29 cellular contexts compared by ENCODE assay signal in the genomic region with DNA sequence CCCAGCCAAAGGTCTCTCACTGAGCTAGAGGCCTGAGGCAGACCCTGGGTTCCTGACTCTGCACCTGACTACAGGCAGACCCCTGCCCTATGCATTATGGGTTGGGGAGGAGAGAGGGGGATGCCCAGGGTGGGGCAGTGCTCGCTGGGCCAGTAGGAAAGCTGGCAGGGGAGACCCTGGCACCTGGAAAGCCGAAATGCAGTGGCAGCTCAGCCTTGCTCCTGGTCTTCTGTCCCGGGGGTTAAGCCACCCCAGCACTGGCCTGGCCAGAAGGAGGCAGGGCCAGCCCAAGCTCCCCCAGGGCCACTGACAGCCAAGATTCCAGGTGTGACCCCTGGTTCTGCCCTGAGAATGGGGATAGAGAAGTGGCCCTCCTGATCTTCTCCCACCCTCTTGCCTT. TPM values are rescaled to one million over a fixed set of nuclear protein-coding genes. Genes with fewer than 3 reads are reported as not detected.
DNase-seq lines count a peak whose midpoint lies in the region; ATAC-seq, FAIRE-seq and TF ChIP-seq lines count a peak whose summit lies in the region.
"Had no signal": no experiment of that assay in that cellular context is flagged by ENCODE, and none has a peak within 500 bp of the region (broad histone marks: within the 10 kb centered on the region; RNA-seq: fewer than 3 reads in every experiment).

No MANE protein-coding gene starts in this region.

- no peaks in the 10 kb centered on the region for H3K9me2 ChIP-seq in Loucy (replicated peaks; ENCODE audit: low read depth, low read length)

- H3K27me3 ChIP-seq in CD4-positive, alpha-beta memory T cell (ENCODE audit: insufficient read depth, low read length), result no peaks in the 10 kb centered on the region
- H3K27me3 ChIP-seq in Loucy (ENCODE audit: insufficient read depth, low read length, poor library complexity, severe bottlenecking), result no peaks in the 10 kb centered on the region
- H3K27me3 ChIP-seq: brain microvascular endothelial cell, heart right ventricle had no signal

- H3K4me1 ChIP-seq in CD4-positive, alpha-beta memory T cell (ENCODE audit: insufficient read depth, low read length), result peaks cover 71% of the 10 kb centered on the region
- H3K4me1 ChIP-seq in Loucy (ENCODE audit: insufficient read depth, low read length, poor library complexity, severe bottlenecking) (peaks cover 46% of the 10 kb centered on the region), kidney (ENCODE audit: control insufficient read depth in 1 of 2, insufficient read depth in 1 of 2, low read depth in 1 of 2, low read length in 2 of 2) (peaks cover 2 to 23% of the 10 kb centered on the region in 2 donors)
- H3K4me1 ChIP-seq: prostate gland had no signal

- H3K9ac ChIP-seq in Loucy (ENCODE audit: low read depth, low read length, poor library complexity, severe bottlenecking) (no peak overlapping the region), kidney (ENCODE audit: low read length in 2 of 2) (no peak overlapping the region)

- H3K36me3 Mint-ChIP-seq in CD4-positive, alpha-beta memory T cell, result peaks cover 0 to 5% of the 10 kb centered on the region in 2 donors
- peaks cover 8% of the 10 kb centered on the region for H3K36me3 Mint-ChIP-seq in stimulated activated memory B cell treated with anti-CD40 and anti-IgM and Interleukin-4, amounts not matched to agents 10 μg/mL and 1 μg/mL and 100 μg/mL, for 72 hours
- no peaks in the 10 kb centered on the region for H3K36me3 Mint-ChIP-seq in activated CD4-positive, alpha-beta T cell treated with anti-CD3 and anti-CD28 coated beads for 36 hours (ENCODE audit: low read depth)
- H3K36me3 Mint-ChIP-seq: type B pancreatic cell had no signal

- peaks cover 24% of the 10 kb centered on the region for H4K20me1 ChIP-seq in Loucy (ENCODE audit: insufficient read depth, low read length, poor library complexity, severe bottlenecking)

- TF ChIP-seq CTCF in Loucy (conservative IDR thresholded peaks at IDR 0.05; ENCODE audit: low read length) (no peak), kidney (IDR thresholded peaks at IDR 0.05; ENCODE audit: borderline replicate concordance, extremely low read depth, insufficient read depth) (no peak)

- intact Hi-C loops in CD4-positive, alpha-beta memory T cell (cut with micrococcal nuclease), result no loop called here
- intact Hi-C loops in kidney (cut with DNase I), result no loop called here
- intact Hi-C loops in activated CD4-positive, alpha-beta T cell treated with anti-CD3 and anti-CD28 coated beads for 36 hours (cut with DNase I, micrococcal nuclease), result no loop called here

- H3K27me3 Mint-ChIP-seq in CD4-positive, alpha-beta memory T cell, result no peaks in the 10 kb centered on the region
- no peaks in the 10 kb centered on the region for H3K27me3 Mint-ChIP-seq in stimulated activated memory B cell treated with anti-CD40 and anti-IgM and Interleukin-4, amounts not matched to agents 10 μg/mL and 1 μg/mL and 100 μg/mL, for 72 hours
- H3K27me3 Mint-ChIP-seq in activated CD4-positive, alpha-beta T cell treated with anti-CD3 and anti-CD28 coated beads for 36 hours, result no peaks in the 10 kb centered on the region
- H3K27me3 Mint-ChIP-seq: activated CD4-positive, alpha-beta T cell treated with anti-CD3 and anti-CD28 coated beads, Interleukin-2, amount 10 ng/mL, durations not matched to agents 7 days and 5 days; type B pancreatic cell had no signal

- POLR2A ChIA-PET in CD4-positive, alpha-beta memory T cell (lab: Charles Lee; ENCODE audit: partially characterized antibody), result interaction anchor here (1.7 kb wide), 1 partner anchor 47 kb away, joined by 4 read pairs; a partner anchor contains a TSS
- POLR2A ChIA-PET in activated CD4-positive, alpha-beta T cell treated with anti-CD3 and anti-CD28 coated beads for 36 hours (lab: Charles Lee), result no interaction called here

- H3K4me2 ChIP-seq in Loucy (ENCODE audit: low read depth, low read length, poor library complexity, severe bottlenecking), result peak overlapping the region; percentile 35
- H3K4me2 ChIP-seq: GM23338, PC-9 had no signal

- H3K79me2 ChIP-seq in Loucy (ENCODE audit: insufficient read depth, low read length), result peaks cover 60% of the 10 kb centered on the region

- no peak overlapping the region for H3K4me3 Mint-ChIP-seq in CD4-positive, alpha-beta memory T cell
- H3K4me3 Mint-ChIP-seq in stimulated activated memory B cell treated with anti-CD40 and anti-IgM and Interleukin-4, amounts not matched to agents 10 μg/mL and 1 μg/mL and 100 μg/mL, for 72 hours, result no peak overlapping the region
- no peak overlapping the region for H3K4me3 Mint-ChIP-seq in activated CD4-positive, alpha-beta T cell treated with anti-CD3 and anti-CD28 coated beads for 36 hours
- H3K4me3 Mint-ChIP-seq: activated CD4-positive, alpha-beta T cell treated with anti-CD3 and anti-CD28 coated beads, Interleukin-2, amount 10 ng/mL, durations not matched to agents 7 days and 5 days; activated T-cell treated with anti-CD3 and anti-CD28 coated beads, Interleukin-2, amount 50 U/mL, for 4 hours; GM23338; type B pancreatic cell had no signal

- FAIRE-seq in kidney (lab: Jason Lieb, UNC), result no peak

- no peak overlapping the region for H3K27ac ChIP-seq in CD4-positive, alpha-beta memory T cell (ENCODE audit: low read depth, low read length)
- H3K27ac ChIP-seq in kidney (ENCODE audit: low read depth in 2 of 2, low read length in 2 of 2), result no peak overlapping the region
- H3K27ac ChIP-seq: brain microvascular endothelial cell, heart right ventricle, PC-9, prostate gland, VCaP had no signal

- peak overlapping the region in 4 of 7 donors; percentile 31 to 81 (median 52) for H3K27ac Mint-ChIP-seq in CD4-positive, alpha-beta memory T cell
- peak overlapping the region; percentile 73 for H3K27ac Mint-ChIP-seq in stimulated activated memory B cell treated with anti-CD40 and anti-IgM and Interleukin-4, amounts not matched to agents 10 μg/mL and 1 μg/mL and 100 μg/mL, for 72 hours
- no peak overlapping the region for H3K27ac Mint-ChIP-seq in activated CD4-positive, alpha-beta T cell treated with anti-CD3 and anti-CD28 coated beads for 36 hours
- H3K27ac Mint-ChIP-seq: GM23338, type B pancreatic cell had no signal

- H3K36me3 ChIP-seq in CD4-positive, alpha-beta memory T cell (ENCODE audit: insufficient read depth, low read length), result no peaks in the 10 kb centered on the region
- H3K36me3 ChIP-seq in Loucy (ENCODE audit: insufficient read depth, low read length) (no peaks in the 10 kb centered on the region), kidney (ENCODE audit: control insufficient read depth in 1 of 2, insufficient read depth in 2 of 2, low read length in 2 of 2) (no peaks in the 10 kb centered on the region)
- H3K36me3 ChIP-seq: brain microvascular endothelial cell, heart right ventricle, prostate gland had no signal

- no peaks in the 10 kb centered on the region for H3K9me3 ChIP-seq in CD4-positive, alpha-beta memory T cell (ENCODE audit: control insufficient read depth in 1 of 2, low read length in 2 of 2)
- H3K9me3 ChIP-seq in Loucy (ENCODE audit: insufficient read depth, low read depth, low read length) (no peaks in the 10 kb centered on the region), kidney (ENCODE audit: control insufficient read depth in 1 of 2, low read length in 2 of 2) (no peaks in the 10 kb centered on the region)
- H3K9me3 ChIP-seq: heart right ventricle, prostate gland had no signal

- DNase-seq in CD4-positive, alpha-beta memory T cell, result no peak
- DNase-seq in kidney (peak; percentile 55), NCI-H1092 (lab: John Stamatoyannopoulos, UW) (no peak), dermis blood vessel endothelial cell (no peak)
- no peak for DNase-seq in activated CD4-positive, alpha-beta T cell treated with anti-CD3 and anti-CD28 coated beads for 36 hours
- DNase-seq: activated CD4-positive, alpha-beta T cell treated with anti-CD3 and anti-CD28 coated beads, Interleukin-2, amount 10 ng/mL, durations not matched to agents 7 days and 5 days; activated naive CD4-positive, alpha-beta T cell treated with Interleukin-2 at 50 U/mL for 16 hours; activated T-cell treated with anti-CD3 and anti-CD28 coated beads, Interleukin-2, amount 50 U/mL, for 4 hours; amniotic stem cell; brain microvascular endothelial cell; DMS 273 treated with DMSO at 0.1 percent for 48 hours; effector CD8-positive, alpha-beta T cell; heart right ventricle; NCI-H1048; NCI-H187; NCI-H2171 treated with DMSO at 0.1 percent for 48 hours; NCI-H524 treated with DMSO at 0.1 percent for 48 hours; NK-92 treated with Interleukin-12 subunit alpha and Interleukin-12 subunit beta, amount 100 ng/mL, for 24 hours; PC-9; Right ventricle myocardium superior; stimulated activated CD8-positive, alpha-beta memory T cell treated with anti-CD3 and anti-CD28 coated beads, Interleukin-4, amount 100 ng/mL, for 48 hours had no signal

- H3K4me3 ChIP-seq in CD4-positive, alpha-beta memory T cell (ENCODE audit: low read length in 2 of 2), result no peak overlapping the region
- H3K4me3 ChIP-seq in Loucy (ENCODE audit: low read length, poor library complexity, severe bottlenecking) (no peak overlapping the region), kidney (ENCODE audit: low read length in 2 of 2) (no peak overlapping the region)
- H3K4me3 ChIP-seq: GM23338, heart right ventricle, lung, PC-9, prostate gland had no signal

- ATAC-seq in stimulated activated memory B cell treated with anti-CD40 and anti-IgM and Interleukin-4, amounts not matched to agents 10 μg/mL and 1 μg/mL and 100 μg/mL, for 72 hours, result no peak
- no peak for ATAC-seq in activated CD4-positive, alpha-beta T cell treated with anti-CD3 and anti-CD28 coated beads for 36 hours
- ATAC-seq: activated T-cell treated with anti-CD3 and anti-CD28 coated beads, Interleukin-2, amount 50 U/mL, for 4 hours; esophagus mucosa; heart right ventricle had no signal

- no peaks in the 10 kb centered on the region for H3K9me3 Mint-ChIP-seq in CD4-positive, alpha-beta memory T cell
- H3K9me3 Mint-ChIP-seq in stimulated activated memory B cell treated with anti-CD40 and anti-IgM and Interleukin-4, amounts not matched to agents 10 μg/mL and 1 μg/mL and 100 μg/mL, for 72 hours, result no peaks in the 10 kb centered on the region
- no peaks in the 10 kb centered on the region for H3K9me3 Mint-ChIP-seq in activated CD4-positive, alpha-beta T cell treated with anti-CD3 and anti-CD28 coated beads for 36 hours (ENCODE audit: low read depth)
- H3K9me3 Mint-ChIP-seq: activated CD4-positive, alpha-beta T cell treated with anti-CD3 and anti-CD28 coated beads, Interleukin-2, amount 10 ng/mL, durations not matched to agents 7 days and 5 days; activated T-cell treated with anti-CD3 and anti-CD28 coated beads, Interleukin-2, amount 50 U/mL, for 4 hours; GM23338; type B pancreatic cell had no signal

- CTCF ChIA-PET in CD4-positive, alpha-beta memory T cell (lab: Charles Lee; ENCODE audit: partially characterized antibody), result no interaction called here
- CTCF ChIA-PET in activated CD4-positive, alpha-beta T cell treated with anti-CD3 and anti-CD28 coated beads for 36 hours (lab: Charles Lee), result interaction anchor here (0.6 to 1.0 kb wide), 3 partner anchors 9 to 604 kb away, joined by 3 to 5 read pairs (median 3); no protein-coding TSS in a partner anchor

- H2AFZ ChIP-seq in Loucy (ENCODE audit: low read length), result no peak overlapping the region
- H2AFZ ChIP-seq: GM23338, PC-9 had no signal

- no peaks in the 10 kb centered on the region for H3F3A ChIP-seq in Loucy (ENCODE audit: low read depth)

- peaks cover 44 to 87% (median 58%) of the 10 kb centered on the region in 4 donors for H3K4me1 Mint-ChIP-seq in CD4-positive, alpha-beta memory T cell
- peaks cover 92% of the 10 kb centered on the region for H3K4me1 Mint-ChIP-seq in stimulated activated memory B cell treated with anti-CD40 and anti-IgM and Interleukin-4, amounts not matched to agents 10 μg/mL and 1 μg/mL and 100 μg/mL, for 72 hours
- peaks cover 50% of the 10 kb centered on the region for H3K4me1 Mint-ChIP-seq in activated CD4-positive, alpha-beta T cell treated with anti-CD3 and anti-CD28 coated beads for 36 hours

RNA-seq across cellular contexts. Expression of a gene that starts 5.4 kb away (rescaled TPM):
- total RNA-seq in CD4-positive, alpha-beta memory T cell, result 100 to 1,000 TPM; 144 to 157 TPM
- 10 to 100 TPM in 1 of 2 donors, 1 to 10 TPM in 1; 9.5 to 36.8 TPM for polyA plus RNA-seq in CD4-positive, alpha-beta memory T cell
- total RNA-seq in kidney, result 80.8 TPM
- polyA plus RNA-seq in kidney (ENCODE audit: insufficient read depth, low read depth, low replicate concordance), result 58.2 TPM
- 10 to 100 TPM; 69.9 to 76.6 TPM for total RNA-seq in activated CD4-positive, alpha-beta T cell treated with anti-CD3 and anti-CD28 coated beads for 36 hours
- total RNA-seq in dermis blood vessel endothelial cell, result 80.0 and 127 TPM in 2 replicates

RNA-seq across cellular contexts. Expression of a gene that starts 47.0 kb away (rescaled TPM):
- 10 to 100 TPM; 23.0 to 23.5 TPM for total RNA-seq in CD4-positive, alpha-beta memory T cell
- 10 to 100 TPM; 24.9 to 27.0 TPM for polyA plus RNA-seq in CD4-positive, alpha-beta memory T cell
- total RNA-seq in kidney (40.7 TPM), dermis blood vessel endothelial cell (35.7 and 60.4 TPM in 2 replicates)
- polyA plus RNA-seq in kidney (ENCODE audit: insufficient read depth, low read depth, low replicate concordance), result 127 TPM
- total RNA-seq in activated CD4-positive, alpha-beta T cell treated with anti-CD3 and anti-CD28 coated beads for 36 hours, result 10 to 100 TPM in 1 of 2 experiments, 1 to 10 TPM in 1; 8.3 to 12.9 TPM
